1 cellular context compared by ENCODE assay signal in genomic region chr6:168640738-168641137, GRCh38.
TF ChIP-seq lines count a peak whose summit lies in the region.

No MANE protein-coding gene starts in this region.

TF ChIP-seq in H1, 55 proteins besides CTCF, POLR2A, EP300 and RAD21:
- TF ChIP-seq CHD1 (IDR thresholded peaks at IDR 0.05; ENCODE audit: low read depth, low read length), result no peak
- no peak for TF ChIP-seq CEBPB (IDR thresholded peaks at IDR 0.05; ENCODE audit: low read depth, low read length)
- TF ChIP-seq SP4 (IDR thresholded peaks at IDR 0.05; ENCODE audit: low read length), result no peak
- no peak for TF ChIP-seq CBX5 (IDR thresholded peaks at IDR 0.05; ENCODE audit: low read depth, low read length)
- no peak for TF ChIP-seq MAFK (IDR thresholded peaks at IDR 0.05; ENCODE audit: low read depth, low read length)
- TF ChIP-seq ZNF274 (IDR thresholded peaks at IDR 0.05; ENCODE audit: borderline replicate concordance, extremely low read depth, low read length), result no peak
- TF ChIP-seq USF2 (IDR thresholded peaks at IDR 0.05; ENCODE audit: low read length), result no peak
- no peak for TF ChIP-seq FOSL1 (IDR thresholded peaks at IDR 0.05; ENCODE audit: insufficient read depth, low read depth, low read length)
